Comparison of ENCODE assay signal across 13 cellular contexts in genomic region chr2:27363933-27364332, GRCh38.
"Had no signal": no experiment of that assay in that cellular context is flagged by ENCODE, and none has a peak within 500 bp of the region (broad histone marks: within the 10 kb centered on the region; RNA-seq: fewer than 3 reads in every experiment).

No MANE protein-coding gene starts in this region.

- ATAC-seq: mucosa of descending colon; naive thymus-derived CD4-positive, alpha-beta T cell; sciatic nerve had no signal

- H3K9me3 Mint-ChIP-seq: activated naive CD4-positive, alpha-beta T cell treated with anti-CD3 and anti-CD28 coated beads, Interleukin-2, amount 50 U/mL, for 24 hours; naive thymus-derived CD4-positive, alpha-beta T cell had no signal

- H3K27ac Mint-ChIP-seq: activated naive CD4-positive, alpha-beta T cell treated with anti-CD3 and anti-CD28 coated beads, Interleukin-2, amount 50 U/mL, for 24 hours had no signal

- H3K27me3 Mint-ChIP-seq: activated naive CD4-positive, alpha-beta T cell treated with anti-CD3 and anti-CD28 coated beads, Interleukin-2, amount 50 U/mL, for 24 hours; brain; naive thymus-derived CD4-positive, alpha-beta T cell had no signal

- H3K4me3 Mint-ChIP-seq: activated naive CD4-positive, alpha-beta T cell treated with anti-CD3 and anti-CD28 coated beads, Interleukin-2, amount 50 U/mL, for 24 hours; naive thymus-derived CD4-positive, alpha-beta T cell had no signal

- DNase-seq: activated CD4-positive, alpha-beta T cell treated with anti-CD3 and anti-CD28 coated beads, Interleukin-2, amount 50 U/mL, for 48 hours; amygdala; effector CD8-positive, alpha-beta T cell; foreskin fibroblast; hypothalamus; kidney; left ventricle myocardium inferior; mucosa of descending colon; naive thymus-derived CD4-positive, alpha-beta T cell; ovary had no signal
